In the genomic region with DNA sequence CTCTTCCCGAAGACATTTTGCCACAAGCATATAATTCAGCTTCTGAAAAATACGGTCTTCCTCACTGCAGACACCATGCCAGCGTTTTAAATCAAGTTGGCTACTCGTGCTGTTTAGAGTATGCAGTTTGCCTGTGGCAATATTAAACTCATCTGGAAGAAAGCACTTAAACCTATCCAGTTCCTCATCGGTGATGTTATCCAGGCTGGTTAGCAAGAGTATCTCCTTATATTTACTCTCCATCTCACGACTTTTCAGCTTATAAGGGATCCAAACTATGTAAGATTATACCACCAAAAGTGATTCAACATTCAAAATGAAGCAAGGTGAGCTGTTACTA, we compare ENCODE assay signal across 8 cellular contexts. TPM values are rescaled to one million over a fixed set of nuclear protein-coding genes. Genes with fewer than 3 reads are reported as not detected.
DNase-seq lines count a peak whose midpoint lies in the region; FAIRE-seq and TF ChIP-seq lines count a peak whose summit lies in the region.

No MANE protein-coding gene starts in this region.

- intact Hi-C loops in dendritic cell treated with granulocyte-macrophage colony-stimulating factor and Interleukin-4, amounts not matched to agents 40 ng/mL and 50 ng/mL, for 4 days (cut with micrococcal nuclease), result loop anchor here (10.0 kb wide), 1 partner anchor 165 kb away; the partner anchor contains the start of gene MNDA
- intact Hi-C loops in lower leg skin (cut with DNase I; ENCODE audit: low total_unique reads), result no loop called here
- intact Hi-C loops in activated naive CD4-positive, alpha-beta T cell treated with anti-CD3 and anti-CD28 coated beads for 36 hours (cut with micrococcal nuclease), result no loop called here

- CTCF ChIA-PET in RWPE1 (lab: Yijun Ruan, JAX), result no interaction called here
- CTCF ChIA-PET in activated naive CD4-positive, alpha-beta T cell treated with anti-CD3 and anti-CD28 coated beads for 36 hours (lab: Charles Lee), result interaction anchor here (1.1 to 1.4 kb wide), 2 partner anchors 9 to 71 kb away, joined by 3 read pairs; no protein-coding TSS in a partner anchor

- no peaks in the 10 kb centered on the region for H3K36me3 Mint-ChIP-seq in dendritic cell treated with granulocyte-macrophage colony-stimulating factor and Interleukin-4, amounts not matched to agents 40 ng/mL and 50 ng/mL, for 4 days (ENCODE audit: low read depth)
- H3K36me3 Mint-ChIP-seq in activated naive CD4-positive, alpha-beta T cell treated with anti-CD3 and anti-CD28 coated beads for 36 hours (ENCODE audit: low read depth), result peaks cover 3% of the 10 kb centered on the region

- H3K9me3 Mint-ChIP-seq in dendritic cell treated with granulocyte-macrophage colony-stimulating factor and Interleukin-4, amounts not matched to agents 40 ng/mL and 50 ng/mL, for 4 days, result no peaks in the 10 kb centered on the region
- no peaks in the 10 kb centered on the region for H3K9me3 Mint-ChIP-seq in activated naive CD4-positive, alpha-beta T cell treated with anti-CD3 and anti-CD28 coated beads for 36 hours

- peak overlapping the region; percentile 40 for H3K27ac Mint-ChIP-seq in dendritic cell treated with granulocyte-macrophage colony-stimulating factor and Interleukin-4, amounts not matched to agents 40 ng/mL and 50 ng/mL, for 4 days
- H3K27ac Mint-ChIP-seq in activated naive CD4-positive, alpha-beta T cell treated with anti-CD3 and anti-CD28 coated beads for 36 hours, result no peak overlapping the region

- H3K27me3 Mint-ChIP-seq in dendritic cell treated with granulocyte-macrophage colony-stimulating factor and Interleukin-4, amounts not matched to agents 40 ng/mL and 50 ng/mL, for 4 days, result no peaks in the 10 kb centered on the region
- H3K27me3 Mint-ChIP-seq in activated naive CD4-positive, alpha-beta T cell treated with anti-CD3 and anti-CD28 coated beads for 36 hours (ENCODE audit: low read depth), result no peaks in the 10 kb centered on the region

- POLR2A ChIA-PET in RWPE1 (lab: Yijun Ruan, JAX; ENCODE audit: low non-redundant PET), result no interaction called here

- H3K4me1 Mint-ChIP-seq in dendritic cell treated with granulocyte-macrophage colony-stimulating factor and Interleukin-4, amounts not matched to agents 40 ng/mL and 50 ng/mL, for 4 days (ENCODE audit: low read depth), result peaks cover 34% of the 10 kb centered on the region
- H3K4me1 Mint-ChIP-seq in activated naive CD4-positive, alpha-beta T cell treated with anti-CD3 and anti-CD28 coated beads for 36 hours (ENCODE audit: low read depth), result peaks cover 30% of the 10 kb centered on the region

- TF ChIP-seq POLR2A in lower leg skin (IDR thresholded peaks at IDR 0.05), result no peak

- 9 to 10% methylated on average over 6 of the region's 6 CpGs for WGBS in lower leg skin, 2 donors

- TF ChIP-seq CTCF in RWPE1 (conservative IDR thresholded peaks at IDR 0.05; ENCODE audit: low read depth) (no peak), lower leg skin (IDR thresholded peaks at IDR 0.05) (no peak)

- DNase-seq in RWPE1 (ENCODE audit: low spot score) (no peak), lower leg skin (ENCODE audit: low spot score in 2 of 2) (no peak), substantia nigra (lab: John Stamatoyannopoulos, UW) (no peak), GM19239 (ENCODE audit: insufficient read length, low spot score) (no peak), DMS 273 treated with DMSO at 0.1 percent for 48 hours (lab: John Stamatoyannopoulos, UW) (no peak), T-helper 1 cell (no peak)
- no peak for DNase-seq in activated naive CD4-positive, alpha-beta T cell treated with anti-CD3 and anti-CD28 coated beads for 36 hours

- H3K4me3 Mint-ChIP-seq in dendritic cell treated with granulocyte-macrophage colony-stimulating factor and Interleukin-4, amounts not matched to agents 40 ng/mL and 50 ng/mL, for 4 days, result no peak overlapping the region
- H3K4me3 Mint-ChIP-seq in activated naive CD4-positive, alpha-beta T cell treated with anti-CD3 and anti-CD28 coated beads for 36 hours, result no peak overlapping the region

- peak overlapping the region; percentile 70 for H3K27ac ChIP-seq in RWPE1
- peak overlapping the region; percentile 98 for H3K27ac ChIP-seq in substantia nigra (ENCODE audit: low read depth, low read length, poor library complexity, severe bottlenecking)

- no peak for FAIRE-seq in GM19239 (lab: Jason Lieb, UNC)

- H3K4me3 ChIP-seq in lower leg skin (ENCODE audit: low read depth, poor library complexity, severe bottlenecking), result peak overlapping the region; percentile 12

RNA-seq across cellular contexts. Expression of gene IFI16, which starts 9.7 kb away (rescaled TPM):
- 10 to 100 TPM; 47.0 to 72.0 (median 50.8) TPM for total RNA-seq in lower leg skin
- total RNA-seq in activated naive CD4-positive, alpha-beta T cell treated with anti-CD3 and anti-CD28 coated beads for 36 hours, result 100 to 1,000 TPM; 287 to 288 TPM
